10 cellular contexts compared by ENCODE assay signal in genomic region chr9:87750726-87751125, GRCh38.
"Had no signal": no experiment of that assay in that cellular context is flagged by ENCODE, and none has a peak within 500 bp of the region (broad histone marks: within the 10 kb centered on the region; RNA-seq: fewer than 3 reads in every experiment).

No MANE protein-coding gene starts in this region.

- H3K36me3 ChIP-seq: HAP-1 had no signal

- DNase-seq: GM23248, GOT3, H7, HFFc6, IMR-90, KBM-7 had no signal

- ATAC-seq: HCT116 had no signal

- H3K4me2 ChIP-seq: KMS-11 had no signal

- H3K27ac ChIP-seq: GM23248, HL-60, KMS-11 had no signal

- H3K4me1 ChIP-seq: HAP-1 had no signal

- H3K9ac ChIP-seq: GM23248, KMS-11 had no signal

- H3K9me3 ChIP-seq: HAP-1 had no signal

- H3K4me3 ChIP-seq: GM23248, HAP-1 had no signal

- H2AFZ ChIP-seq: GM23248 had no signal
